ENCODE assay signal across 8 cellular contexts in the genomic region with DNA sequence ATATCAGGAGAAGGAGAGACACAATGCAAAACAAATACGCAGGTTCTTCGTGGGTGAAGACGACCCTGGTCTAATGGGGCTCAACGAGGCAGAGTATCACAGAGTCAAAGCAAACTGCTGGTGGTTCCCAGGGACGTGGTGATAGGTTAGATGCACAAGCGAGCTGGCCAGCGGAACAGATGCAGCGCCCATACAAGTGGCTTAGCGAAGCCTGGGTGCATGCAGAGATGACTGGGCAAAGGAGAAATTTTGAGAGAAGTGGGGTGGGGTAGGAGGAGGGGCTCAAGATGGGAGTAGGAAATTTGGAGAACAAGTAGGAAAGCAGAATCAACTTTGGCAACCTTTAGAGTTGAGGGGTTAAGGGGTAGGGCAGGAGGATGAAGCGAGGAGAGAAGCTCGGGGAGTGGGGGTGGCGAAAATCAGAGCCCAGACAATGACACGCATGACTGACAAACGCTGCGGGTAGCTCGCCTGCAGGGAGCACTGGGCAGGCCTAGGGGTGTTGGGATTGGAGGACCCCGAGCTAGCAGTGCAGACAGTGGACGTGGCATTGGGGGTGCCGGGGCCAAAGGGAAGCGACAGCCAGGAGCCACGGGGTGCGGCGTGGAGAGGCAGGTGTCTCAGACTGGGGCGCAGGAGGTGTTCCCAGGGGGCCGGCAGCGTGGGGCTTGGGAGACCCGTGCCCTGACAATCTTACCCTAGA. TPM values are rescaled to one million over a fixed set of nuclear protein-coding genes. Genes with fewer than 3 reads are reported as not detected.
A peak's percentile ranks its signal among the peaks of the same experiment; 100 is the strongest.
DNase-seq lines count a peak whose midpoint lies in the region; ATAC-seq lines count a peak whose summit lies in the region.

No MANE protein-coding gene starts in this region.

- H3K4me1 ChIP-seq in SJCRH30, result peaks cover 12% of the 10 kb centered on the region
- no peaks in the 10 kb centered on the region; the same call in 1 of the 2 replicates for H3K4me1 ChIP-seq in iPS DF 6.9 (ENCODE audit: control insufficient read depth, insufficient read depth, low read length)

- peak overlapping the region; percentile 80 for H3K27ac ChIP-seq in SJCRH30
- H3K27ac ChIP-seq in iPS DF 6.9 (ENCODE audit: low read length), result no peak overlapping the region
- H3K27ac ChIP-seq in skin epidermis, result peak overlapping the region; percentile 54 to 95 (median 88)

- DNase-seq in COLO668 (lab: John Stamatoyannopoulos, UW; ENCODE audit: unreplicated experiment), result peak; percentile 38
- DNase-seq in SJCRH30, result peak; percentile 75 to 82
- peak; percentile 41 for DNase-seq in amniotic epithelial cell (ENCODE audit: low read depth)
- no peak for DNase-seq in iPS DF 6.9 (ENCODE audit: low read depth, low spot score)
- no peak for DNase-seq in OCI-M2 (lab: John Stamatoyannopoulos, UW; ENCODE audit: unreplicated experiment)

- no peaks in the 10 kb centered on the region for H3K9me3 ChIP-seq in SJCRH30 (replicated peaks)
- no peaks in the 10 kb centered on the region for H3K9me3 ChIP-seq in iPS DF 6.9 (ENCODE audit: control insufficient read depth, insufficient read depth, low read length)

- no peaks in the 10 kb centered on the region for H3K27me3 ChIP-seq in SJCRH30
- no peaks in the 10 kb centered on the region for H3K27me3 ChIP-seq in iPS DF 6.9 (ENCODE audit: control insufficient read depth, insufficient read depth, low read length)

- peaks cover 13% of the 10 kb centered on the region for H3K36me3 ChIP-seq in SJCRH30
- H3K36me3 ChIP-seq in iPS DF 6.9 (ENCODE audit: control insufficient read depth, insufficient read depth, low read length), result 0 out of 2 replicates have a peak, but pooled peaks cover 2% of the 10 kb centered on the region

- no CpG with 5 or more reads among the region's 27 CpGs for WGBS in iPS DF 6.9 (ENCODE audit: insufficient coverage, insufficient read length)

- H3K4me3 ChIP-seq in SJCRH30 (peak overlapping the region; percentile 80), iPS DF 6.9 (ENCODE audit: low read length) (peak overlapping the region; percentile 53), skin epidermis (peak overlapping the region; percentile 68 to 99 (median 96))

- ATAC-seq in GM19351 (IDR thresholded peaks at IDR 0.05; ENCODE audit: unreplicated experiment) (peak; percentile 54), HG03432 (IDR thresholded peaks at IDR 0.05; ENCODE audit: unreplicated experiment) (peak; percentile 53)

RNA-seq across cellular contexts. Expression of gene FAM98A, which starts 0.5 kb away (rescaled TPM):
- 30.0 and 44.2 TPM in 2 replicates for total RNA-seq in SJCRH30 (2014; rRNA removed; shearing (Covaris generic))

Comparison
In these comparisons a context has a peak if more than half of its experiments do, and no peak if none do; other contexts are left out.
1. DNase-seq: peak in COLO668 (single experiment), SJCRH30 (2 of 2) and amniotic epithelial cell (single experiment); none in iPS DF 6.9 (single experiment) and OCI-M2 (single experiment).
2. Peak in every context shown above with its lines, with median percentiles within 50 percentile points of each other: H3K4me3 ChIP-seq.